Comparison of ENCODE assay signal across 1 cellular context in genomic region chr3:101133638-101134037, GRCh38.
TF ChIP-seq lines count a peak whose summit lies in the region.

No MANE protein-coding gene starts in this region.

TF ChIP-seq in HepG2, 621 proteins besides CTCF, POLR2A, EP300 and RAD21 (continued from another document):
- no peak for TF ChIP-seq CREB3 (CRISPR knock-in tag; IDR thresholded peaks at IDR 0.05)
- no peak for TF ChIP-seq ZNF431 (CRISPR knock-in tag; IDR thresholded peaks at IDR 0.05; ENCODE audit: borderline replicate concordance, low read depth)
- TF ChIP-seq FOSL2 (CRISPR knock-in tag; IDR thresholded peaks at IDR 0.05), result no peak
- TF ChIP-seq AKAP8 (CRISPR knock-in tag; IDR thresholded peaks at IDR 0.05), result no peak
- TF ChIP-seq SRSF4 (IDR thresholded peaks at IDR 0.05; ENCODE audit: low read depth, low read length, poor library complexity, severe bottlenecking), result no peak
- no peak for TF ChIP-seq ZNF709 (CRISPR knock-in tag; IDR thresholded peaks at IDR 0.05)
TF ChIP-seq in HepG2: peak in this region for 0.
